ENCODE assay signal across 1 cellular context in the genomic region with DNA sequence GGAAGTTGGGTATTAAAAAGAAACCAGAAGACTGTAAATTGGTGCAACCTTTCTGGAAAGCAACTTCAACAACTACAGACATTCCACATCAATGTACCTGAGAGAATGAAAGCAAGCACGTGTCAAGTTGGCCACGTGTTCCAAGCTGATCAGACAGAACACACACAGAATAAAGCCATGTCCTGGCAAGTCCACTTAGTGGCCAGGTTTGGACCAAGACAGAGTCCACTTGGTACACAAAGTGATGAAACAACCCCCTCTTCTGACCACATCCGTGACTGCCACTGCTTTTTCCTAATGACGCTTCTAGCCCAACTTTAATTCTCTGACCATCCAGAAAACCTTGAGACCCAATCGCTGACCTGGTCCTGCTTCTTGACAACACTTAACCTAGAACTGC.
TF ChIP-seq lines count a peak whose summit lies in the region.

No MANE protein-coding gene starts in this region.

TF ChIP-seq in IMR-90, 13 proteins besides CTCF, POLR2A, EP300 and RAD21:
- peak; percentile 51 for TF ChIP-seq SMC3 (IDR thresholded peaks at IDR 0.05; ENCODE audit: low read depth, low read length)
- no peak for TF ChIP-seq CHD1 (IDR thresholded peaks at IDR 0.05; ENCODE audit: low read depth, low read length)
TF ChIP-seq in IMR-90: peak in this region for 1.
